ENCODE assay signal across 18 cellular contexts in genomic region chr4:48801016-48801715, GRCh38. TPM values are rescaled to one million over a fixed set of nuclear protein-coding genes. Genes with fewer than 3 reads are reported as not detected.
A peak's percentile ranks its signal among the peaks of the same experiment; 100 is the strongest.
DNase-seq lines count a peak whose midpoint lies in the region; ATAC-seq, FAIRE-seq and TF ChIP-seq lines count a peak whose summit lies in the region.
"Had no signal": no experiment of that assay in that cellular context is flagged by ENCODE, and none has a peak within 500 bp of the region (broad histone marks: within the 10 kb centered on the region; RNA-seq: fewer than 3 reads in every experiment).

No MANE protein-coding gene starts in this region.

- H4K20me1 ChIP-seq in OCI-LY7 (ENCODE audit: insufficient read depth, low read length), result no peaks in the 10 kb centered on the region
- H4K20me1 ChIP-seq in endothelial cell of umbilical vein (replicated peaks; ENCODE audit: control insufficient read depth, extremely low read depth, insufficient read depth, low read length), result no peaks in the 10 kb centered on the region

- H3K9me2 ChIP-seq in OCI-LY7 (ENCODE audit: insufficient read depth, low read length), result no peaks in the 10 kb centered on the region

- intact Hi-C loops in heart left ventricle (cut with DNase I) (no loop called here), Right ventricle myocardium inferior (cut with DNase I) (no loop called here), OCI-LY7 (cut with micrococcal nuclease; ENCODE audit: unreplicated experiment) (no loop called here), endothelial cell of umbilical vein (cut with micrococcal nuclease) (loop anchor here (1.0 kb wide), 1 partner anchor 21 kb away; the partner anchor contains the start of gene FRYL)

- H3K4me2 ChIP-seq in OCI-LY7 (ENCODE audit: low read length), result no peak overlapping the region
- H3K4me2 ChIP-seq in endothelial cell of umbilical vein (ENCODE audit: insufficient read depth, low read length), result peak overlapping the region; percentile 63

- H2AFZ ChIP-seq in OCI-LY7 (ENCODE audit: low read length), result no peak overlapping the region
- H2AFZ ChIP-seq in endothelial cell of umbilical vein (ENCODE audit: low read depth, low read length), result no peak overlapping the region

- H3K9me3 ChIP-seq in heart left ventricle (no peaks in the 10 kb centered on the region), OCI-LY7 (ENCODE audit: low read length) (no peaks in the 10 kb centered on the region), endothelial cell of umbilical vein (replicated peaks; ENCODE audit: control insufficient read depth, insufficient read depth, low read length) (no peaks in the 10 kb centered on the region), thoracic aorta (no peaks in the 10 kb centered on the region), WERI-Rb-1 (ENCODE audit: severe bottlenecking) (no peaks in the 10 kb centered on the region)

- WGBS in heart left ventricle, 4 donors, result 53 to 63% (median 58%) methylated on average over 3 of the region's 3 CpGs

- no peaks in the 10 kb centered on the region for H3K79me2 ChIP-seq in OCI-LY7 (ENCODE audit: insufficient read depth, low read depth, low read length)
- H3K79me2 ChIP-seq in endothelial cell of umbilical vein (ENCODE audit: control insufficient read depth, insufficient read depth, low read length), result no peaks in the 10 kb centered on the region

- CTCF ChIA-PET in OCI-LY7 (lab: Charles Lee; ENCODE audit: unreplicated experiment), result no interaction called here
- CTCF ChIA-PET in endothelial cell of umbilical vein (lab: Charles Lee), result no interaction called here

- TF ChIP-seq CTCF in heart left ventricle (IDR thresholded peaks at IDR 0.05), result no peak
- peak; percentile 30; the same call in 1 of the 2 replicates for TF ChIP-seq CTCF in OCI-LY7 (conservative IDR thresholded peaks at IDR 0.05; ENCODE audit: low read length)
- TF ChIP-seq CTCF in endothelial cell of umbilical vein (IDR thresholded peaks at IDR 0.05; ENCODE audit: extremely low read depth in 1 of 2, insufficient read depth in 1 of 2, low read depth in 1 of 2, low read length in 2 of 2), result no peak
- TF ChIP-seq CTCF in thoracic aorta (IDR thresholded peaks at IDR 0.05), result no peak
- TF ChIP-seq CTCF in WERI-Rb-1 (IDR thresholded peaks at IDR 0.05; ENCODE audit: low read depth, low read length), result no peak

- no peak for DNase-seq in heart left ventricle
- DNase-seq in Right ventricle myocardium inferior (ENCODE audit: missing footprints), result no peak
- no peak for DNase-seq in OCI-LY7 (ENCODE audit: low spot score)
- peak; percentile 47 for DNase-seq in endothelial cell of umbilical vein (ENCODE audit: low read depth, low spot score)
- no peak for DNase-seq in thoracic aorta (ENCODE audit: low spot score)
- no peak for DNase-seq in NCI-H146 (lab: John Stamatoyannopoulos, UW)
- DNase-seq in WERI-Rb-1, result no peak
- no peak for DNase-seq in GF-D8 (lab: John Stamatoyannopoulos, UW)
- DNase-seq: Calu3; CD4-positive, alpha-beta T cell; IMR-90; NCI-H1436; NCI-H2081 treated with DMSO at 0.1 percent for 48 hours; NCI-H345; NCI-H748 treated with DMSO at 0.1 percent for 48 hours; SIG-M5 had no signal

- H3K4me1 ChIP-seq in heart left ventricle (peaks cover 0 to 41% (median 19%) of the 10 kb centered on the region in 12 donors), OCI-LY7 (ENCODE audit: insufficient read depth, low read length, poor library complexity, severe bottlenecking) (peaks cover 4% of the 10 kb centered on the region), endothelial cell of umbilical vein (ENCODE audit: control insufficient read depth, extremely low read depth, insufficient read depth, low read length) (peaks cover 36% of the 10 kb centered on the region), thoracic aorta (ENCODE audit: control insufficient read depth in 1 of 2, low read depth in 2 of 2) (peaks cover 36 to 62% of the 10 kb centered on the region in 2 donors)

- no peak overlapping the region for H3K9ac ChIP-seq in endothelial cell of umbilical vein (replicated peaks; ENCODE audit: extremely low read depth, insufficient read depth, low read length)

- H3K36me3 ChIP-seq in heart left ventricle (no peaks in the 10 kb centered on the region), OCI-LY7 (ENCODE audit: insufficient read depth, low read length) (no peaks in the 10 kb centered on the region), endothelial cell of umbilical vein (ENCODE audit: control insufficient read depth in 2 of 2, extremely low read depth in 1 of 2, insufficient read depth in 2 of 2, low read length in 2 of 2) (no peaks in the 10 kb centered on the region), thoracic aorta (no peaks in the 10 kb centered on the region), WERI-Rb-1 (no peaks in the 10 kb centered on the region)

- H3K4me3 ChIP-seq in heart left ventricle (no peak overlapping the region), OCI-LY7 (ENCODE audit: low read depth, low read length, poor library complexity, severe bottlenecking) (no peak overlapping the region), endothelial cell of umbilical vein (replicated peaks in 1 of 3; ENCODE audit: insufficient read depth in 1 of 3, low read depth in 1 of 3, low read length in 3 of 3) (no peak overlapping the region), thoracic aorta (no peak overlapping the region), WERI-Rb-1 (ENCODE audit: low read depth, low read length) (no peak overlapping the region)

- no peaks in the 10 kb centered on the region for H3K9me1 ChIP-seq in endothelial cell of umbilical vein (replicated peaks; ENCODE audit: control insufficient read depth, extremely low read depth, insufficient read depth, low read length)

- H3K27ac ChIP-seq in heart left ventricle (peak overlapping the region in 10 of 12 donors; percentile 1 to 73 (median 56)), OCI-LY7 (ENCODE audit: low read depth, low read length, poor library complexity, severe bottlenecking) (no peak overlapping the region), endothelial cell of umbilical vein (ENCODE audit: insufficient read depth, low read depth, low read length) (no peak overlapping the region), thoracic aorta (peak overlapping the region; percentile 75 to 84), WERI-Rb-1 (no peak overlapping the region)

- TF ChIP-seq POLR2A in heart left ventricle (IDR thresholded peaks at IDR 0.05) (no peak), endothelial cell of umbilical vein (IDR thresholded peaks at IDR 0.05; ENCODE audit: low read depth, low read length) (no peak)

- POLR2A ChIA-PET in OCI-LY7 (lab: Charles Lee) (interaction anchor here (0.6 to 1.7 kb wide), 6 partner anchors 8 to 164 kb away, joined by 3 to 7 read pairs (median 4); partner anchors contain the start of gene FRYL), endothelial cell of umbilical vein (lab: Charles Lee) (interaction anchor here (1.0 kb wide), 1 partner anchor 21 kb away, joined by 4 read pairs; the partner anchor contains the start of gene FRYL)

- no peaks in the 10 kb centered on the region for H3K27me3 ChIP-seq in heart left ventricle
- no peaks in the 10 kb centered on the region for H3K27me3 ChIP-seq in endothelial cell of umbilical vein (ENCODE audit: control insufficient read depth in 2 of 2, insufficient read depth in 2 of 2, low read length in 2 of 2)
- H3K27me3 ChIP-seq in thoracic aorta (replicated peaks; ENCODE audit: insufficient read depth), result no peaks in the 10 kb centered on the region
- no peaks in the 10 kb centered on the region for H3K27me3 ChIP-seq in WERI-Rb-1 (ENCODE audit: insufficient read depth, low read depth, severe bottlenecking)

- dilution Hi-C loops in endothelial cell of umbilical vein (cut with MboI; ENCODE audit: extremely low pct_ligation_motif_present, low sequenced_read_pairs), result no loop called here

- no TSS peak for BruUV-seq in OCI-LY7 (replicated peaks; lab: Mats Ljungman, UMichigan)
- BruUV-seq in endothelial cell of umbilical vein (replicated peaks; lab: Mats Ljungman, UMichigan), result no TSS peak

- no peak for FAIRE-seq in endothelial cell of umbilical vein (lab: Jason Lieb, UNC)
- FAIRE-seq: GM12892, RCC 7860 had no signal

- ATAC-seq in heart left ventricle (no peak), Right ventricle myocardium inferior (no peak), thoracic aorta (ENCODE audit: insufficient number of reproducible peaks, low FRiP score, low read depth) (no peak)

TF ChIP-seq in endothelial cell of umbilical vein, 7 proteins besides CTCF, POLR2A, EP300 and RAD21 (continues in another document):
- TF ChIP-seq JUN (IDR thresholded peaks at IDR 0.05; ENCODE audit: borderline replicate concordance, insufficient read depth, insufficient read length, low read depth) (no peak), MYC (IDR thresholded peaks at IDR 0.05; ENCODE audit: low read depth, low read length) (no peak)

RNA-seq across cellular contexts. Expression of gene FRYL, which starts 21.1 kb away (rescaled TPM):
- total RNA-seq in heart left ventricle, result 10 to 100 TPM; 27.0 to 61.3 (median 36.3) TPM
- polyA plus RNA-seq in heart left ventricle, result 10 to 100 TPM; 12.3 to 18.7 TPM
- 36.2 TPM for total RNA-seq in Right ventricle myocardium inferior
- 85.4 and 91.9 TPM in 2 replicates for total RNA-seq in OCI-LY7 (2014; rRNA removed; shearing (Covaris generic))
- total RNA-seq in OCI-LY7 (2022), result 88.1 and 88.5 TPM in 2 replicates
- 79.8 and 84.9 TPM in 2 replicates for total RNA-seq in endothelial cell of umbilical vein
- polyA plus RNA-seq in endothelial cell of umbilical vein, result 12.5 and 17.0 TPM in 2 replicates
- 13.5 and 15.9 TPM in 2 replicates for polyA plus RNA-seq in endothelial cell of umbilical vein (2011; cell fraction: cytosol; rRNA removed)
- 107 and 117 TPM in 2 replicates for polyA plus RNA-seq in endothelial cell of umbilical vein (2011; cell fraction: nucleus; rRNA removed)
- polyA plus RNA-seq in endothelial cell of umbilical vein (2012), result 24.2 and 32.3 TPM in 2 replicates
- polyA minus RNA-seq in endothelial cell of umbilical vein, result 168 TPM in 2 replicates
- polyA minus RNA-seq in endothelial cell of umbilical vein (2011; cell fraction: cytosol; rRNA and poly(A)+ RNA removed), result 17.4 TPM
- 404 and 559 TPM in 2 replicates for polyA minus RNA-seq in endothelial cell of umbilical vein (2011; cell fraction: nucleus; rRNA and poly(A)+ RNA removed)
- total RNA-seq in thoracic aorta, result 100 to 1,000 TPM; 108 to 155 TPM

RNA-seq across cellular contexts. Expression of gene OCIAD1, which starts 29.7 kb away (rescaled TPM):
- total RNA-seq in heart left ventricle (100 to 1,000 TPM; 102 to 175 (median 137) TPM), Right ventricle myocardium inferior (128 TPM), OCI-LY7 (2022) (136 and 143 TPM in 2 replicates), endothelial cell of umbilical vein (99.9 and 101 TPM in 2 replicates), thoracic aorta (100 to 1,000 TPM in 1 of 2 donors, 10 to 100 TPM in 1; 81.2 to 120 TPM)
- polyA plus RNA-seq in heart left ventricle (100 to 1,000 TPM; 132 to 133 TPM), endothelial cell of umbilical vein (54.7 and 81.7 TPM in 2 replicates)
- total RNA-seq in OCI-LY7 (2014; rRNA removed; shearing (Covaris generic)), result 50.4 and 76.1 TPM in 2 replicates
- polyA plus RNA-seq in endothelial cell of umbilical vein (2011; cell fraction: cytosol; rRNA removed), result 98.7 and 103 TPM in 2 replicates
- polyA plus RNA-seq in endothelial cell of umbilical vein (2011; cell fraction: nucleus; rRNA removed), result 66.1 and 79.2 TPM in 2 replicates
- 95.8 and 118 TPM in 2 replicates for polyA plus RNA-seq in endothelial cell of umbilical vein (2012)
- polyA minus RNA-seq in endothelial cell of umbilical vein, result 57.2 and 58.1 TPM in 2 replicates
- 22.2 TPM for polyA minus RNA-seq in endothelial cell of umbilical vein (2011; cell fraction: cytosol; rRNA and poly(A)+ RNA removed)
- 57.8 and 75.6 TPM in 2 replicates for polyA minus RNA-seq in endothelial cell of umbilical vein (2011; cell fraction: nucleus; rRNA and poly(A)+ RNA removed)

Comparison
In these comparisons a context has a peak if more than half of its experiments do, and no peak if none do; other contexts are left out.
1. H3K27ac ChIP-seq: peak in heart left ventricle (10 of 12) and thoracic aorta (2 of 2); none in OCI-LY7 (single experiment), endothelial cell of umbilical vein (single experiment) and WERI-Rb-1 (single experiment).